In the genomic region with DNA sequence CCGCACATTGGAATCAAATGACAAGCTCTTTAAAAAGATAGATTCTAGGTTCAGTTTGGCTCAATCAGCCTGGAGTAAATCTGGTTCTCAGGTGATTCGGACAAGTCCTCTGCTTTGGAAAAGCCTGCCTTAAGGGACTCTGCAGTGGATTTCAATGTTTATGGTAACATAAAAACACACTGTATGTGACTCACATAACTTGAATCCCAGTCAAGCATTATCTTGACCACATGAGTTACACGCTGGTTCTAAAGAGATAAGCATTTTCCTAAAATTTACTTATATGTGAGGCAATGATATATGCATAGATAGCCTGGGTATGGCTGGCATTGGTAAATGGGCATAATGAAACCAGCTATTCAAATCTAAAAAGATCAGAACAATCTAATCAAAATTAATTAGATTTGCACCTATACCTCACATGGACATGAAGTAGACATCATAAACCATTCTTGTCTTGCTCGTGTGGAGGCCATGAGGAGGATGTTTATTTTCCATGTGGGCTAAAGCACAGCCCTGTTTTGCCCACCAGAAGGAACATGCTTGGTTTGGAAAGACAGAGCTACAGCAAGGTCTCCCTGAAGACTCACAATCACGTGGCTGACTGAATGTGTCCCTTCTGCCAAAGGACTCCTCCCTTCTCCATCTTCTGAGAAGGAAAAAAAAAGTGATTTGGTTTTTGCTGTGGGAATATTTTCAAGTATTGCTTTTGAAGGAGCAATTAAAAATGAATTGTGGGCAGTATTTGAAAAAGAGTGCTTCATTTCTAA, we compare ENCODE assay signal across 16 cellular contexts.
"Had no signal": no experiment of that assay in that cellular context is flagged by ENCODE, and none has a peak within 500 bp of the region (broad histone marks: within the 10 kb centered on the region; RNA-seq: fewer than 3 reads in every experiment).

No MANE protein-coding gene starts in this region.

- H3K27ac ChIP-seq: cardiac muscle cell, left ventricle myocardium inferior, parathyroid adenoma, stomach had no signal

- FAIRE-seq: keratinocyte, TTC549 had no signal

- H3K4me1 ChIP-seq: left ventricle myocardium inferior, parathyroid adenoma, stomach had no signal

- H2AFZ ChIP-seq: parathyroid adenoma had no signal

- H3K36me3 ChIP-seq: cardiac muscle cell, left ventricle myocardium inferior, stomach had no signal

- H3K36me3 Mint-ChIP-seq: activated naive CD8-positive, alpha-beta T cell; memory B cell; naive thymus-derived CD8-positive, alpha-beta T cell had no signal

- DNase-seq: activated CD4-positive, alpha-beta T cell treated with anti-CD3 and anti-CD28 coated beads, Interleukin-2, amount 10 ng/mL, durations not matched to agents 7 days and 5 days; activated CD8-positive, alpha-beta memory T cell treated with anti-CD3 and anti-CD28 coated beads, Interleukin-2, amount 50 U/mL, for 48 hours; activated gamma-delta T cell treated with Interleukin-2 at 50 U/mL for 16 hours; left ventricle myocardium inferior; naive thymus-derived CD8-positive, alpha-beta T cell; stimulated activated CD4-positive, alpha-beta T cell treated with anti-CD3 and anti-CD28 coated beads, Interleukin-12 subunit alpha, Interleukin-12 subunit beta, amount 100 ng/mL, for 4 hours; stimulated activated CD4-positive, alpha-beta T cell treated with anti-CD3 and anti-CD28 coated beads, Interleukin-2, amount 100 ng/mL, for 24 hours; stomach had no signal

- H3K27me3 ChIP-seq: cardiac muscle cell had no signal

- H3K4me3 ChIP-seq: cardiac muscle cell, left ventricle myocardium inferior, stomach had no signal

- H3K9me3 Mint-ChIP-seq: activated CD4-positive, alpha-beta T cell treated with anti-CD3 and anti-CD28 coated beads, Interleukin-2, amount 10 ng/mL, durations not matched to agents 7 days and 5 days; memory B cell; naive thymus-derived CD8-positive, alpha-beta T cell; T-helper 1 cell treated with Interleukin-12 subunit alpha and Interleukin-12 subunit beta and Interleukin-4 antibody, amounts not matched to agents 30 μg/mL and 1 μg/mL, for 36 hours had no signal

- ATAC-seq: esophagus mucosa; naive thymus-derived CD8-positive, alpha-beta T cell had no signal

- H3K4me3 Mint-ChIP-seq: activated CD4-positive, alpha-beta T cell treated with anti-CD3 and anti-CD28 coated beads, Interleukin-2, amount 10 ng/mL, durations not matched to agents 7 days and 5 days; activated naive CD8-positive, alpha-beta T cell; memory B cell; naive thymus-derived CD8-positive, alpha-beta T cell; T-helper 1 cell treated with Interleukin-12 subunit alpha and Interleukin-12 subunit beta and Interleukin-4 antibody, amounts not matched to agents 30 μg/mL and 1 μg/mL, for 36 hours had no signal

- H3K9ac ChIP-seq: parathyroid adenoma had no signal

- H3K9me3 ChIP-seq: stomach had no signal

- H3K4me1 Mint-ChIP-seq: naive thymus-derived CD8-positive, alpha-beta T cell had no signal

- H3K79me2 ChIP-seq: parathyroid adenoma had no signal

- H3K27ac Mint-ChIP-seq: activated CD4-positive, alpha-beta T cell treated with anti-CD3 and anti-CD28 coated beads, Interleukin-2, amount 10 ng/mL, durations not matched to agents 7 days and 5 days; activated naive CD8-positive, alpha-beta T cell; memory B cell; naive thymus-derived CD8-positive, alpha-beta T cell; T-helper 1 cell treated with Interleukin-12 subunit alpha and Interleukin-12 subunit beta and Interleukin-4 antibody, amounts not matched to agents 30 μg/mL and 1 μg/mL, for 36 hours had no signal
